ENCODE assay signal across 25 cellular contexts in the genomic region with DNA sequence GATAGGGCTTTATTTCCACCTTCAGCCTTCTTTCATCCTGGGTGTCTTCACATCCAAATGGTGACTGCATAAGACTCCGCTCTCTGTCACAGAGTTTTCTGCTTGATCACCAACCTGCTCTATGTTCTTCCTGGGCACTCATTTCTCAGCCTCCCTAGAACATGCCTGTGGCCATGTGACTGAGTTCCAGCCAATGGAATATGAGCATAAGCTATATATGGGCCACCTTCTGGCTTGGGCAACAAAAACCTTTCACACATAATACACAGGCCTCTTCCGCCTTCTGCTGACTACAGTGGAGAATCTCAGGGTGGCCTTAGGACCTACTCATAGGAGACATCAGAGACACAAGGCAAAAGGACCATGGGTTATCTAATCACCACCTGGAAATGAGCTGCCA. TPM values are rescaled to one million over a fixed set of nuclear protein-coding genes. Genes with fewer than 3 reads are reported as not detected.
"Had no signal": no experiment of that assay in that cellular context is flagged by ENCODE, and none has a peak within 500 bp of the region (broad histone marks: within the 10 kb centered on the region; RNA-seq: fewer than 3 reads in every experiment).

No MANE protein-coding gene starts in this region.

- H3K27ac Mint-ChIP-seq: endodermal cell, mesothelial cell of epicardium, natural killer cell had no signal

- H3K36me3 Mint-ChIP-seq: mesothelial cell of epicardium, natural killer cell had no signal

- DNase-seq: effector CD4-positive, alpha-beta T cell; endodermal cell; erythroblast; foreskin melanocyte; head of caudate nucleus; hippocampal formation; islet precursor cell; mammary epithelial cell; natural killer cell; posterior cingulate gyrus; spleen; stimulated activated CD4-positive, alpha-beta T cell treated with anti-CD3 and anti-CD28 coated beads, Interleukin-15, amount 100 ng/mL, for 24 hours; stimulated activated CD4-positive, alpha-beta T cell treated with anti-CD3 and anti-CD28 coated beads, Interleukin-1b, Interleukin-23, amount 100 ng/mL, for 48 hours; stimulated activated CD4-positive, alpha-beta T cell treated with anti-CD3 and anti-CD28 coated beads, Interleukin-4, amount 100 ng/mL, for 24 hours; stimulated activated naive CD4-positive, alpha-beta T cell; tibial artery; upper lobe of left lung had no signal

- H3K27ac ChIP-seq: coronary artery, spleen, suprapubic skin, tibial artery, upper lobe of left lung, vagina had no signal

- H3K36me3 ChIP-seq: spleen, suprapubic skin, tibial artery, upper lobe of left lung, vagina had no signal

- ATAC-seq: left lobe of liver, natural killer cell, sciatic nerve had no signal

- H3K4me1 Mint-ChIP-seq: endodermal cell, natural killer cell had no signal

- H3K27me3 ChIP-seq: spleen, suprapubic skin, tibial artery, upper lobe of left lung, vagina had no signal

- H3K4me3 Mint-ChIP-seq: endodermal cell, mesothelial cell of epicardium, natural killer cell, neural crest cell had no signal

- H3K4me3 ChIP-seq: coronary artery, spleen, suprapubic skin, tibial artery, upper lobe of left lung, vagina had no signal

- H3K9me3 ChIP-seq: spleen, suprapubic skin, tibial artery, upper lobe of left lung, vagina had no signal

- H3K4me1 ChIP-seq: spleen, suprapubic skin, tibial artery, upper lobe of left lung, vagina had no signal

- H3K9me3 Mint-ChIP-seq: endodermal cell, mesothelial cell of epicardium, natural killer cell, neural crest cell had no signal

RNA-seq across cellular contexts. Expression of gene MED12L, which starts 51.2 kb away (rescaled TPM):
- total RNA-seq: myocyte had no signal
